ENCODE assay signal across 9 cellular contexts in the genomic region with DNA sequence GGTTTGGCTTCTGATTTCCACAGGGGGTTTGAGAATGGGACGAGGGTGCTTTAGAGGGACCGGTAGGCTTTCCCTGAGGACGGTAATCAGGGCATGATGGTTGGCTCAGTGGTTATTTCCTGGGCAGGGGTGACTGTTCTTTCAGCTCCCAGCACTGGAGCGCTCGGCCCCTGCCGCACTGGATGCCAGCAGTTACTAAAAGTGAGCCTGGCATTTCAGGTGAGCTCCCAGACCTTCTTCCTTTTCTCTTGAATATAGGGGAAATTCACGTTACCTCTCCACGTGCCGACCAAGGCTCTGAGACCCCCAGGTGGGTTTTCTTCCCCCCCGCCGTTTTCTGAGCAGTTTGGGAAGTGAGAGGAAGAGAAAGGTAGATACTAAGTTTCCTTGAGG. TPM values are rescaled to one million over a fixed set of nuclear protein-coding genes. Genes with fewer than 3 reads are reported as not detected.
A peak's percentile ranks its signal among the peaks of the same experiment; 100 is the strongest.
DNase-seq lines count a peak whose midpoint lies in the region; ATAC-seq, FAIRE-seq and TF ChIP-seq lines count a peak whose summit lies in the region.
"Had no signal": no experiment of that assay in that cellular context is flagged by ENCODE, and none has a peak within 500 bp of the region (broad histone marks: within the 10 kb centered on the region; RNA-seq: fewer than 3 reads in every experiment).

No MANE protein-coding gene starts in this region.

- no peak overlapping the region for H3K9ac ChIP-seq in neural progenitor cell

- H3K36me3 Mint-ChIP-seq in CD4-positive, alpha-beta T cell (ENCODE audit: low read depth): peaks cover 37% of the 10 kb centered on the region
- no peaks in the 10 kb centered on the region for H3K36me3 Mint-ChIP-seq in neural progenitor cell

- TF ChIP-seq POLR2A in NB4 (IDR thresholded peaks at IDR 0.05; ENCODE audit: extremely low read depth, insufficient read length) (no peak), H54 (IDR thresholded peaks at IDR 0.05; ENCODE audit: low read depth, low read length) (no peak)

- H3K4me3 Mint-ChIP-seq in CD4-positive, alpha-beta T cell: peak overlapping the region; percentile 94
- peak overlapping the region; percentile 86 for H3K4me3 Mint-ChIP-seq in neural progenitor cell

- peak overlapping the region; percentile 92 for H3K4me2 ChIP-seq in neural progenitor cell

- H4K20me1 ChIP-seq in neural progenitor cell (ENCODE audit: low read depth): peaks cover 29% of the 10 kb centered on the region

- CTCF ChIA-PET in CD4-positive, alpha-beta T cell (lab: Charles Lee): interaction anchor here (0.9 to 7.5 kb wide), 5 partner anchors 9 to 1056 kb away, joined by 3 to 113 read pairs (median 9); no protein-coding TSS in a partner anchor

- H3K4me1 Mint-ChIP-seq in CD4-positive, alpha-beta T cell (ENCODE audit: low read depth): peaks cover 82% of the 10 kb centered on the region
- peaks cover 28% of the 10 kb centered on the region for H3K4me1 Mint-ChIP-seq in neural progenitor cell

- no peak for FAIRE-seq in H54 (lab: Jason Lieb, UNC)
- FAIRE-seq: TTC549 had no signal

- TF ChIP-seq CTCF in CD4-positive, alpha-beta T cell (IDR thresholded peaks at IDR 0.05): no peak
- TF ChIP-seq CTCF in NB4 (IDR thresholded peaks at IDR 0.05; ENCODE audit: low read depth, low read length): no peak
- no peak for TF ChIP-seq CTCF in neural progenitor cell (IDR thresholded peaks at IDR 0.05)

- no peaks in the 10 kb centered on the region for H3K27me3 Mint-ChIP-seq in CD4-positive, alpha-beta T cell
- H3K27me3 Mint-ChIP-seq in neural progenitor cell (ENCODE audit: insufficient read depth, low read depth): peaks cover 7% of the 10 kb centered on the region

- H2AFZ ChIP-seq in neural progenitor cell (replicated peaks): peak overlapping the region; percentile 94

- intact Hi-C loops in CD4-positive, alpha-beta T cell (cut with DNase I, micrococcal nuclease): loop anchor here (2.0 to 5.0 kb wide), 5 partner anchors 285 to 1305 kb away; a partner anchor contains a TSS

- DNase-seq in CD4-positive, alpha-beta T cell: no peak
- DNase-seq in NB4 (ENCODE audit: low read depth) (no peak), neural progenitor cell (ENCODE audit: low spot score) (no peak), H54 (ENCODE audit: insufficient read length, low spot score) (no peak), CD1c-positive myeloid dendritic cell (ENCODE audit: extremely low spot score) (no peak), anterior cingulate cortex (lab: John Stamatoyannopoulos, UW) (no peak), KBM-7 (no peak)
- DNase-seq in effector memory CD4-positive, alpha-beta T cell: no peak

- H3K9me3 ChIP-seq in CD4-positive, alpha-beta T cell (ENCODE audit: control insufficient read depth, low read length): no peaks in the 10 kb centered on the region
- no peaks in the 10 kb centered on the region for H3K9me3 ChIP-seq in effector memory CD4-positive, alpha-beta T cell (ENCODE audit: control insufficient read depth, low read length)
- H3K9me3 ChIP-seq in neural progenitor cell (ENCODE audit: low read depth): no peaks in the 10 kb centered on the region

- H3K79me2 ChIP-seq in neural progenitor cell (ENCODE audit: low read depth): no peaks in the 10 kb centered on the region

- peaks cover 33% of the 10 kb centered on the region for H3F3A ChIP-seq in neural progenitor cell (ENCODE audit: low read depth)

- peak overlapping the region; percentile 56 for H3K4me3 ChIP-seq in NB4 (ENCODE audit: low read depth, low read length)
- peak overlapping the region; percentile 86 for H3K4me3 ChIP-seq in effector memory CD4-positive, alpha-beta T cell (ENCODE audit: insufficient read depth, low read depth, low read length, poor library complexity, severe bottlenecking)
- H3K4me3 ChIP-seq in neural progenitor cell: peak overlapping the region; percentile 67

- ATAC-seq in CD4-positive, alpha-beta T cell (ENCODE audit: poor library complexity): no peak

- peak overlapping the region; percentile 83 for H3K27ac ChIP-seq in CD4-positive, alpha-beta T cell (ENCODE audit: low read depth, low read length)
- H3K27ac ChIP-seq in effector memory CD4-positive, alpha-beta T cell (ENCODE audit: insufficient read depth, low read length, poor library complexity, severe bottlenecking): peak overlapping the region; percentile 81
- no peak overlapping the region for H3K27ac ChIP-seq in neural progenitor cell

- no peaks in the 10 kb centered on the region for H3K36me3 ChIP-seq in effector memory CD4-positive, alpha-beta T cell (ENCODE audit: control insufficient read depth, insufficient read depth, low read length)
- H3K36me3 ChIP-seq in neural progenitor cell: no peaks in the 10 kb centered on the region

- no peaks in the 10 kb centered on the region for H3K9me3 Mint-ChIP-seq in CD4-positive, alpha-beta T cell
- no peaks in the 10 kb centered on the region for H3K9me3 Mint-ChIP-seq in neural progenitor cell

- H3K27me3 ChIP-seq in CD4-positive, alpha-beta T cell (ENCODE audit: control insufficient read depth, insufficient read depth, low read length): no peaks in the 10 kb centered on the region
- H3K27me3 ChIP-seq in effector memory CD4-positive, alpha-beta T cell (replicated peaks; ENCODE audit: control insufficient read depth, insufficient read depth, low read length, poor library complexity, severe bottlenecking): no peaks in the 10 kb centered on the region
- peaks cover 39% of the 10 kb centered on the region for H3K27me3 ChIP-seq in neural progenitor cell

- peak overlapping the region; percentile 97 for H3K27ac Mint-ChIP-seq in CD4-positive, alpha-beta T cell
- no peak overlapping the region for H3K27ac Mint-ChIP-seq in neural progenitor cell

- POLR2A ChIA-PET in CD4-positive, alpha-beta T cell (lab: Charles Lee): interaction anchor here (1.2 to 8.2 kb wide), 6 partner anchors 10 to 287 kb away, joined by 3 to 121 read pairs (median 12); a partner anchor contains a TSS

- peaks cover 62% of the 10 kb centered on the region for H3K4me1 ChIP-seq in effector memory CD4-positive, alpha-beta T cell (ENCODE audit: control insufficient read depth, insufficient read depth, low read length, poor library complexity, severe bottlenecking)
- H3K4me1 ChIP-seq in neural progenitor cell: no peaks in the 10 kb centered on the region

- in situ Hi-C loops in KBM-7 (cut with MboI; ENCODE audit: low pct_unique_long_range_greater_than_20kb, low sequenced_read_pairs): no loop called here

RNA-seq across cellular contexts. Expression of a gene that starts 1.0 kb away (rescaled TPM):
- total RNA-seq in CD4-positive, alpha-beta T cell: 10 to 100 TPM; 24.9 to 25.9 TPM
- total RNA-seq in neural progenitor cell (ENCODE audit: low replicate concordance): 0.54 and 2.8 TPM in 2 replicates

RNA-seq across cellular contexts. Expression of a gene that starts 34.8 kb away (rescaled TPM):
- 1 to 10 TPM; 4.1 to 4.2 TPM for total RNA-seq in CD4-positive, alpha-beta T cell
- 1.9 and 4.9 TPM in 2 replicates for total RNA-seq in neural progenitor cell (ENCODE audit: low replicate concordance)
